1 cellular context compared by ENCODE assay signal in genomic region chr11:1351278-1351937, GRCh38.
A peak's percentile ranks its signal among the peaks of the same experiment; 100 is the strongest.
TF ChIP-seq lines count a peak whose summit lies in the region.

No MANE protein-coding gene starts in this region.

TF ChIP-seq in HepG2, 621 proteins besides CTCF, POLR2A, EP300 and RAD21:
- TF ChIP-seq POLR2AphosphoS5 (IDR thresholded peaks at IDR 0.05; ENCODE audit: low read depth, low read length), result peak; percentile 81
- TF ChIP-seq ZNF407 (CRISPR knock-in tag; IDR thresholded peaks at IDR 0.05; ENCODE audit: not compliant biosample characterization), result no peak
- no peak for TF ChIP-seq DNMT3B (CRISPR knock-in tag; conservative IDR thresholded peaks at IDR 0.05)
- TF ChIP-seq NCOR1 (IDR thresholded peaks at IDR 0.05; ENCODE audit: borderline replicate concordance, low read length), result no peak
- no peak for TF ChIP-seq FOXO1 (CRISPR knock-in tag; IDR thresholded peaks at IDR 0.05)
- peak; percentile 73; the same call in 1 of the 2 replicates for TF ChIP-seq GTF2F1 (IDR thresholded peaks at IDR 0.05; ENCODE audit: low read length)
- peak; percentile 85 for TF ChIP-seq DRAP1 (CRISPR knock-in tag; IDR thresholded peaks at IDR 0.05)
- no peak for TF ChIP-seq NAIF1 (CRISPR knock-in tag; IDR thresholded peaks at IDR 0.05; ENCODE audit: borderline replicate concordance)
- TF ChIP-seq SNAPC5 (CRISPR knock-in tag; IDR thresholded peaks at IDR 0.05; ENCODE audit: borderline replicate concordance), result peak; percentile 99
- no peak for TF ChIP-seq HNRNPUL1 (IDR thresholded peaks at IDR 0.05; ENCODE audit: low read depth, low read length)
- no peak for TF ChIP-seq ZNF770 (CRISPR knock-in tag; IDR thresholded peaks at IDR 0.05)
- no peak for TF ChIP-seq HNRNPK (IDR thresholded peaks at IDR 0.05; ENCODE audit: low read depth, low read length, poor library complexity, severe bottlenecking)
- peak; percentile 100 for TF ChIP-seq SNAPC2 (CRISPR knock-in tag; IDR thresholded peaks at IDR 0.05)
- no peak for TF ChIP-seq MED8 (CRISPR knock-in tag; IDR thresholded peaks at IDR 0.05; ENCODE audit: insufficient replicate concordance)
- no peak for TF ChIP-seq MYPOP (CRISPR knock-in tag; IDR thresholded peaks at IDR 0.05)
- peak; percentile 100 for TF ChIP-seq SNAPC4 (CRISPR knock-in tag; IDR thresholded peaks at IDR 0.05)
- TF ChIP-seq SUZ12 (IDR thresholded peaks at IDR 0.05; ENCODE audit: low read depth, low read length), result no peak
- TF ChIP-seq NPAS2 (CRISPR knock-in tag; IDR thresholded peaks at IDR 0.05; ENCODE audit: borderline replicate concordance), result no peak
- TF ChIP-seq RBFOX2 (IDR thresholded peaks at IDR 0.05; ENCODE audit: low read depth, low read length), result 0 out of 2 replicates have a peak, but pooled peaks have one; percentile 21
- no peak for TF ChIP-seq ZNF644 (CRISPR knock-in tag; IDR thresholded peaks at IDR 0.05; ENCODE audit: low read depth)
- TF ChIP-seq KDM1A (CRISPR knock-in tag; IDR thresholded peaks at IDR 0.05), result no peak
- TF ChIP-seq TRAFD1 (CRISPR knock-in tag; IDR thresholded peaks at IDR 0.05; ENCODE audit: borderline replicate concordance), result no peak
- no peak for TF ChIP-seq TOPORS (CRISPR knock-in tag; IDR thresholded peaks at IDR 0.05)
- no peak for TF ChIP-seq HDAC6 (IDR thresholded peaks at IDR 0.05; ENCODE audit: low read depth, low read length)
- TF ChIP-seq SKI (IDR thresholded peaks at IDR 0.05; ENCODE audit: partially characterized antibody), result no peak
- no peak for TF ChIP-seq PATZ1 (CRISPR knock-in tag; IDR thresholded peaks at IDR 0.05)
- no peak for TF ChIP-seq ZNF274 (CRISPR knock-in tag; IDR thresholded peaks at IDR 0.05)
- TF ChIP-seq TBX3 (IDR thresholded peaks at IDR 0.05; ENCODE audit: borderline replicate concordance), result no peak
- TF ChIP-seq POLR2G (IDR thresholded peaks at IDR 0.05; ENCODE audit: low read depth, low read length), result peak; percentile 58
- no peak for TF ChIP-seq ZNF432 (CRISPR knock-in tag; IDR thresholded peaks at IDR 0.05; ENCODE audit: borderline replicate concordance)
- TF ChIP-seq SETDB1 (CRISPR knock-in tag; IDR thresholded peaks at IDR 0.05; ENCODE audit: borderline replicate concordance), result no peak
TF ChIP-seq in HepG2: peak in this region for 8.
